ENCODE assay signal across 21 cellular contexts in the genomic region with DNA sequence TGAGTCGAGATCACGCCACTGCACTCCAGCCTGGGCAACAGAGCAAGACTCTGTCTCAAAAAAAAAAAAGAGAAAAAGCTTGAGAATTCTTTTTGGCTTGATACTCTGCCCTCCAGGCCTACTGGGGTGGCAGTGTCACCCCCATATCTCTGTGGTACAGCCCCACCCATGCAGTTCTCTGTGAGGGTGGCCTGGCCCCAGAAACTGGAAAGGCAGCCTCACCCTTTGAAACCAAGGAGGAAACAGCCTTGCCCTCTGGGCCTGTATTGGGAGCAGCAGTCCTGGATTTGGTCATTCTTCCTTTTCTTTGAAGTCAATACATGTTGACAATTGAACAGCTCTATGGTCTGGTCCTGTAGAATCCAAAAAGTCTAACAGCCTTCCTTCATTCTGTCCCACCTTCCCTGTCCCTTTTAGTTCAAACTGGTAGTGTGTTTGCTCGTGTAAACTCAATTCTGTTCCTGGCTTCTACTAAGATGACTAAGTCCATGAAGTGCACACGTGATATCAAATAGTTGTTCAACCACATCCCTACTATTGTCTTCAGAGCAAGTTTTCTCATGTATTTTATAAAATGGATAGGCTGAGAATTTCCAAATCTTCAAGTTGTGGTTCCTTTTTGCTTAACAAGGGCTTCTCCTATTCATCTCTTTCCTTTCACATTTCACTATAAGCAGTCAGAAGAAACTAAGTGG. TPM values are rescaled to one million over a fixed set of nuclear protein-coding genes. Genes with fewer than 3 reads are reported as not detected.
DNase-seq lines count a peak whose midpoint lies in the region; ATAC-seq and TF ChIP-seq lines count a peak whose summit lies in the region.
"Had no signal": no experiment of that assay in that cellular context is flagged by ENCODE, and none has a peak within 500 bp of the region (broad histone marks: within the 10 kb centered on the region; RNA-seq: fewer than 3 reads in every experiment).

No MANE protein-coding gene starts in this region.

- H3K9me3 ChIP-seq in PC-3 (ENCODE audit: low read length) (no peaks in the 10 kb centered on the region), lower lobe of right lung (no peaks in the 10 kb centered on the region)
- H3K9me3 ChIP-seq: gastrocnemius medialis, psoas muscle, tibial artery had no signal

- H2AFZ ChIP-seq in PC-3 (ENCODE audit: low read length): no peak overlapping the region
- H2AFZ ChIP-seq: GM23338 had no signal

- no peaks in the 10 kb centered on the region for H3K4me1 ChIP-seq in PC-3 (ENCODE audit: insufficient read depth, low read length)
- no peaks in the 10 kb centered on the region for H3K4me1 ChIP-seq in lower lobe of right lung
- H3K4me1 ChIP-seq: gastrocnemius medialis, psoas muscle, tibial artery had no signal

- H3K4me3 Mint-ChIP-seq in activated CD8-positive, alpha-beta T cell treated with anti-CD3 and anti-CD28 coated beads for 36 hours: no peak overlapping the region
- H3K4me3 Mint-ChIP-seq in activated CD8-positive, alpha-beta T cell treated with anti-CD3 and anti-CD28 coated beads, Interleukin-2, amount 10 ng/mL, durations not matched to agents 7 days and 5 days: no peak overlapping the region
- H3K4me3 Mint-ChIP-seq: GM23338, neural crest cell had no signal

- intact Hi-C loops in activated CD8-positive, alpha-beta T cell treated with anti-CD3 and anti-CD28 coated beads for 36 hours (cut with micrococcal nuclease): no loop called here
- intact Hi-C loops in PC-3 (cut with micrococcal nuclease): no loop called here
- intact Hi-C loops in lower lobe of right lung (cut with DNase I): no loop called here

- H3K4me3 ChIP-seq in PC-3 (ENCODE audit: low read length) (no peak overlapping the region), astrocyte of the spinal cord (ENCODE audit: low read depth, low read length) (no peak overlapping the region), lower lobe of right lung (no peak overlapping the region)
- H3K4me3 ChIP-seq: gastrocnemius medialis, GM23338, psoas muscle, tibial artery had no signal

- no peak for TF ChIP-seq CTCF in activated CD8-positive, alpha-beta T cell treated with anti-CD3 and anti-CD28 coated beads for 36 hours (IDR thresholded peaks at IDR 0.05)
- no peak for TF ChIP-seq CTCF in PC-3 (conservative IDR thresholded peaks at IDR 0.05; ENCODE audit: low read depth, low read length)
- TF ChIP-seq CTCF in astrocyte of the spinal cord (IDR thresholded peaks at IDR 0.05; ENCODE audit: low read depth, low read length): no peak
- no peak for TF ChIP-seq CTCF in lower lobe of right lung (IDR thresholded peaks at IDR 0.05)

- H3K9me3 Mint-ChIP-seq in activated CD8-positive, alpha-beta T cell treated with anti-CD3 and anti-CD28 coated beads for 36 hours: no peaks in the 10 kb centered on the region
- H3K9me3 Mint-ChIP-seq in activated CD8-positive, alpha-beta T cell treated with anti-CD3 and anti-CD28 coated beads, Interleukin-2, amount 10 ng/mL, durations not matched to agents 7 days and 5 days (ENCODE audit: insufficient read depth): no peaks in the 10 kb centered on the region
- H3K9me3 Mint-ChIP-seq: GM23338, neural crest cell had no signal

- TSS peak; percentile 14 for BruUV-seq in PC-3 (replicated peaks; lab: Mats Ljungman, UMichigan)

- no peaks in the 10 kb centered on the region for H3K79me2 ChIP-seq in PC-3 (ENCODE audit: low read length)

- H3K27ac ChIP-seq in PC-3 (ENCODE audit: low read length) (no peak overlapping the region), lower lobe of right lung (no peak overlapping the region)
- H3K27ac ChIP-seq: C4-2B, gastrocnemius medialis, psoas muscle, tibial artery had no signal

- no peaks in the 10 kb centered on the region for H3K27me3 Mint-ChIP-seq in activated CD8-positive, alpha-beta T cell treated with anti-CD3 and anti-CD28 coated beads for 36 hours
- H3K27me3 Mint-ChIP-seq in activated CD8-positive, alpha-beta T cell treated with anti-CD3 and anti-CD28 coated beads, Interleukin-2, amount 10 ng/mL, durations not matched to agents 7 days and 5 days (ENCODE audit: low read depth): no peaks in the 10 kb centered on the region

- no peak overlapping the region for H3K9ac ChIP-seq in PC-3 (ENCODE audit: low read length)

- H3K36me3 ChIP-seq in PC-3 (ENCODE audit: low read depth, low read length) (peaks cover 21% of the 10 kb centered on the region), lower lobe of right lung (peaks cover 89% of the 10 kb centered on the region)

- no peaks in the 10 kb centered on the region for H3K9me2 ChIP-seq in PC-3 (replicated peaks; ENCODE audit: low read length)

- no peak for ATAC-seq in activated CD8-positive, alpha-beta T cell treated with anti-CD3 and anti-CD28 coated beads for 36 hours
- no peak for ATAC-seq in activated CD8-positive, alpha-beta T cell treated with anti-CD3 and anti-CD28 coated beads, Interleukin-2, amount 10 ng/mL, durations not matched to agents 7 days and 5 days
- ATAC-seq in PC-3: no peak
- ATAC-seq in HG02623 (IDR thresholded peaks at IDR 0.05; ENCODE audit: unreplicated experiment): no peak
- no peak for ATAC-seq in lower lobe of right lung
- ATAC-seq: gastrocnemius medialis, GM23338, left lobe of liver, psoas muscle had no signal

- peaks cover 34% of the 10 kb centered on the region for H3K36me3 Mint-ChIP-seq in activated CD8-positive, alpha-beta T cell treated with anti-CD3 and anti-CD28 coated beads for 36 hours (ENCODE audit: low read depth)
- H3K36me3 Mint-ChIP-seq in activated CD8-positive, alpha-beta T cell treated with anti-CD3 and anti-CD28 coated beads, Interleukin-2, amount 10 ng/mL, durations not matched to agents 7 days and 5 days (ENCODE audit: low read depth): peaks cover 24% of the 10 kb centered on the region

- DNase-seq in activated CD8-positive, alpha-beta T cell treated with anti-CD3 and anti-CD28 coated beads for 36 hours: no peak
- no peak for DNase-seq in activated CD8-positive, alpha-beta T cell treated with anti-CD3 and anti-CD28 coated beads, Interleukin-2, amount 10 ng/mL, durations not matched to agents 7 days and 5 days
- peak; percentile 20 for DNase-seq in PC-3
- DNase-seq in astrocyte of the spinal cord (ENCODE audit: low read depth, low spot score): peak; percentile 17
- peak; percentile 56 for DNase-seq in iris pigment epithelial cell (ENCODE audit: low read depth)
- no peak for DNase-seq in lower lobe of right lung
- DNase-seq in NOMO-1 treated with dmso at 0.1 percent for 144 hours (lab: John Stamatoyannopoulos, UW; ENCODE audit: unreplicated experiment): no peak
- DNase-seq: activated CD4-positive, alpha-beta T cell treated with anti-CD3 and anti-CD28 coated beads, Interleukin-2, amount 50 U/mL, for 48 hours; DMS79 treated with DMSO at 0.1 percent for 48 hours; gastrocnemius medialis; IMR-90; NCI-H1694 treated with DMSO at 0.1 percent for 48 hours; NCI-H226; psoas muscle; stimulated activated CD4-positive, alpha-beta T cell treated with anti-CD3 and anti-CD28 coated beads, Interleukin-12 subunit alpha, Interleukin-12 subunit beta, amount 100 ng/mL, for 4 hours; tibial artery had no signal

- peaks cover 3% of the 10 kb centered on the region for H3K4me1 Mint-ChIP-seq in activated CD8-positive, alpha-beta T cell treated with anti-CD3 and anti-CD28 coated beads for 36 hours (ENCODE audit: low read depth)
- peaks cover 3% of the 10 kb centered on the region for H3K4me1 Mint-ChIP-seq in activated CD8-positive, alpha-beta T cell treated with anti-CD3 and anti-CD28 coated beads, Interleukin-2, amount 10 ng/mL, durations not matched to agents 7 days and 5 days (ENCODE audit: low read depth)
- H3K4me1 Mint-ChIP-seq: GM23338, neural crest cell had no signal

- no peak overlapping the region for H3K4me2 ChIP-seq in PC-3 (ENCODE audit: low read length)
- H3K4me2 ChIP-seq: GM23338 had no signal

- no peaks in the 10 kb centered on the region for H4K20me1 ChIP-seq in PC-3 (ENCODE audit: low read length)

- H3K27me3 ChIP-seq in PC-3 (ENCODE audit: low read length) (no peaks in the 10 kb centered on the region), lower lobe of right lung (ENCODE audit: low read depth) (no peaks in the 10 kb centered on the region)
- H3K27me3 ChIP-seq: gastrocnemius medialis, tibial artery had no signal

- no peaks in the 10 kb centered on the region for H3F3A ChIP-seq in PC-3 (ENCODE audit: low read length, unreplicated experiment)

- POLR2A ChIA-PET in activated CD8-positive, alpha-beta T cell treated with anti-CD3 and anti-CD28 coated beads for 36 hours (lab: Charles Lee): no interaction called here
- POLR2A ChIA-PET in activated CD8-positive, alpha-beta T cell treated with anti-CD3 and anti-CD28 coated beads, Interleukin-2, amount 10 ng/mL, durations not matched to agents 7 days and 5 days (lab: Charles Lee): interaction anchor here (0.9 kb wide), 1 partner anchor 12 kb away, joined by 3 read pairs; no protein-coding TSS in a partner anchor
- POLR2A ChIA-PET in PC-3 (lab: Charles Lee; ENCODE audit: unreplicated experiment): no interaction called here

- CTCF ChIA-PET in activated CD8-positive, alpha-beta T cell treated with anti-CD3 and anti-CD28 coated beads for 36 hours (lab: Charles Lee): no interaction called here
- CTCF ChIA-PET in activated CD8-positive, alpha-beta T cell treated with anti-CD3 and anti-CD28 coated beads, Interleukin-2, amount 10 ng/mL, durations not matched to agents 7 days and 5 days (lab: Charles Lee): no interaction called here
- CTCF ChIA-PET in PC-3 (lab: Charles Lee): no interaction called here

- peak overlapping the region; percentile 4 for H3K27ac Mint-ChIP-seq in activated CD8-positive, alpha-beta T cell treated with anti-CD3 and anti-CD28 coated beads for 36 hours
- H3K27ac Mint-ChIP-seq in activated CD8-positive, alpha-beta T cell treated with anti-CD3 and anti-CD28 coated beads, Interleukin-2, amount 10 ng/mL, durations not matched to agents 7 days and 5 days: no peak overlapping the region
- H3K27ac Mint-ChIP-seq: GM23338 had no signal

- in situ Hi-C loops in astrocyte of the spinal cord (cut with HindIII; ENCODE audit: low sequenced_read_pairs): no loop called here

RNA-seq across cellular contexts. Expression of a gene that starts 13.2 kb away (rescaled TPM):
- total RNA-seq in activated CD8-positive, alpha-beta T cell treated with anti-CD3 and anti-CD28 coated beads for 36 hours: 10 to 100 TPM; 11.9 to 12.2 TPM
- total RNA-seq in activated CD8-positive, alpha-beta T cell treated with anti-CD3 and anti-CD28 coated beads, Interleukin-2, amount 10 ng/mL, durations not matched to agents 7 days and 5 days: 10 to 100 TPM; 12.3 to 12.5 TPM
- total RNA-seq in PC-3 (2014; rRNA removed): 13.8 and 17.5 TPM in 2 replicates
- total RNA-seq in lower lobe of right lung: 18.8 TPM

RNA-seq across cellular contexts. Expression of a gene that starts 13.9 kb away (rescaled TPM):
- total RNA-seq in activated CD8-positive, alpha-beta T cell treated with anti-CD3 and anti-CD28 coated beads for 36 hours: 100 to 1,000 TPM; 220 to 230 TPM
- total RNA-seq in activated CD8-positive, alpha-beta T cell treated with anti-CD3 and anti-CD28 coated beads, Interleukin-2, amount 10 ng/mL, durations not matched to agents 7 days and 5 days: 100 to 1,000 TPM; 279 to 280 TPM
- total RNA-seq in PC-3 (2014; rRNA removed) (177 and 273 TPM in 2 replicates), lower lobe of right lung (143 TPM)

Comparison
In these comparisons a context has a peak if more than half of its experiments do, and no peak if none do; other contexts are left out.
1. DNase-seq: peak in PC-3 (single experiment), astrocyte of the spinal cord (single experiment) and iris pigment epithelial cell (single experiment); none in activated CD8-positive, alpha-beta T cell treated with anti-CD3 and anti-CD28 coated beads for 36 hours (single experiment), activated CD8-positive, alpha-beta T cell treated with anti-CD3 and anti-CD28 coated beads, Interleukin-2, amount 10 ng/mL, durations not matched to agents 7 days and 5 days (single experiment), lower lobe of right lung (single experiment) and NOMO-1 treated with dmso at 0.1 percent for 144 hours (single experiment).